ENCODE assay signal across 20 cellular contexts in genomic region chr1:170030212-170030611, GRCh38. TPM values are rescaled to one million over a fixed set of nuclear protein-coding genes. Genes with fewer than 3 reads are reported as not detected.
DNase-seq lines count a peak whose midpoint lies in the region; ATAC-seq, FAIRE-seq and TF ChIP-seq lines count a peak whose summit lies in the region.
"Had no signal": no experiment of that assay in that cellular context is flagged by ENCODE, and none has a peak within 500 bp of the region (broad histone marks: within the 10 kb centered on the region; RNA-seq: fewer than 3 reads in every experiment).

No MANE protein-coding gene starts in this region.

- WGBS in pancreas, 2 donors = 97 to 100% methylated on average over 1 of the region's 1 CpG

- DNase-seq in Calu3 = no peak
- DNase-seq in PC-3 = peak; percentile 42
- DNase-seq in foreskin keratinocyte = peak in 1 of 2 donors; percentile 5
- DNase-seq in pancreas = no peak
- DNase-seq in effector CD8-positive, alpha-beta T cell (lab: John Stamatoyannopoulos, UW) = no peak
- DNase-seq in anterior cingulate cortex (lab: John Stamatoyannopoulos, UW) = no peak
- no peak for DNase-seq in effector memory CD4-positive, alpha-beta T cell
- no peak for DNase-seq in NCI-H526 treated with DMSO at 0.1 percent for 48 hours (lab: John Stamatoyannopoulos, UW)
- DNase-seq: AML-193; Caco-2; CD8-positive, alpha-beta memory T cell; DMS79 treated with DMSO at 0.1 percent for 48 hours; EL; H7 had no signal

- H3K27ac Mint-ChIP-seq in Calu3 (ENCODE audit: unreplicated experiment) = peak overlapping the region; percentile 16
- H3K27ac Mint-ChIP-seq: CD8-positive, alpha-beta memory T cell; GM23338 had no signal

- H3K4me2 ChIP-seq in PC-3 (ENCODE audit: low read length) = peak overlapping the region; percentile 8; the same call in 1 of the 2 replicates
- H3K4me2 ChIP-seq: BLaER1, GM23338 had no signal

- ATAC-seq in PC-3 (peak; percentile 66), foreskin keratinocyte (peak; percentile 27), pancreas (no peak)
- ATAC-seq: GM23338, HepG2 had no signal

- H3K9ac ChIP-seq in PC-3 (ENCODE audit: low read length) = no peak overlapping the region
- H3K9ac ChIP-seq: BLaER1 had no signal

- H3K79me2 ChIP-seq in PC-3 (ENCODE audit: low read length) = no peaks in the 10 kb centered on the region

- H3K27me3 ChIP-seq in PC-3 (ENCODE audit: low read length) (no peaks in the 10 kb centered on the region), foreskin keratinocyte (no peaks in the 10 kb centered on the region), pancreas (no peaks in the 10 kb centered on the region)
- no peaks in the 10 kb centered on the region for H3K27me3 ChIP-seq in effector memory CD4-positive, alpha-beta T cell (replicated peaks; ENCODE audit: control insufficient read depth, insufficient read depth, low read length, poor library complexity, severe bottlenecking)
- H3K27me3 ChIP-seq: BLaER1 had no signal

- H3K36me3 ChIP-seq in PC-3 (ENCODE audit: low read depth, low read length) (peaks cover 5% of the 10 kb centered on the region; the same call in 1 of the 2 replicates), pancreas (no peaks in the 10 kb centered on the region)
- peaks cover 14% of the 10 kb centered on the region for H3K36me3 ChIP-seq in effector memory CD4-positive, alpha-beta T cell (ENCODE audit: control insufficient read depth, insufficient read depth, low read length)
- H3K36me3 ChIP-seq: BLaER1 had no signal

- H3K4me1 ChIP-seq in PC-3 (ENCODE audit: insufficient read depth, low read length) (peaks cover 31% of the 10 kb centered on the region), foreskin keratinocyte (peaks cover 20% of the 10 kb centered on the region), pancreas (no peaks in the 10 kb centered on the region)
- no peaks in the 10 kb centered on the region for H3K4me1 ChIP-seq in effector memory CD4-positive, alpha-beta T cell (ENCODE audit: control insufficient read depth, insufficient read depth, low read length, poor library complexity, severe bottlenecking)
- H3K4me1 ChIP-seq: BLaER1, Caco-2 had no signal

- TF ChIP-seq CTCF in Calu3 (IDR thresholded peaks at IDR 0.05; ENCODE audit: unreplicated experiment) (no peak), PC-3 (conservative IDR thresholded peaks at IDR 0.05; ENCODE audit: low read depth, low read length) (no peak), foreskin keratinocyte (conservative IDR thresholded peaks at IDR 0.05) (no peak), pancreas (IDR thresholded peaks at IDR 0.05) (no peak)

- H3F3A ChIP-seq in PC-3 (ENCODE audit: low read length, unreplicated experiment) = no peaks in the 10 kb centered on the region

- H3K9me3 ChIP-seq in PC-3 (ENCODE audit: low read length) (no peaks in the 10 kb centered on the region), pancreas (no peaks in the 10 kb centered on the region)
- H3K9me3 ChIP-seq in effector memory CD4-positive, alpha-beta T cell (ENCODE audit: control insufficient read depth, low read length) = no peaks in the 10 kb centered on the region

- no peak overlapping the region for H3K4me3 ChIP-seq in PC-3 (ENCODE audit: low read length)
- no peak overlapping the region for H3K4me3 ChIP-seq in pancreas
- no peak overlapping the region for H3K4me3 ChIP-seq in effector memory CD4-positive, alpha-beta T cell (ENCODE audit: insufficient read depth, low read depth, low read length, poor library complexity, severe bottlenecking)
- H3K4me3 ChIP-seq: BLaER1, GM23338 had no signal

- intact Hi-C loops in Calu3 (cut with micrococcal nuclease; ENCODE audit: unreplicated experiment) = no loop called here
- intact Hi-C loops in PC-3 (cut with micrococcal nuclease) = no loop called here
- intact Hi-C loops in pancreas (cut with DNase I) = no loop called here

- H3K4me1 Mint-ChIP-seq in Calu3 (ENCODE audit: low read depth, unreplicated experiment) = peaks cover 19% of the 10 kb centered on the region
- H3K4me1 Mint-ChIP-seq: GM23338 had no signal

- H2AFZ ChIP-seq in PC-3 (ENCODE audit: low read length) = no peak overlapping the region
- H2AFZ ChIP-seq: GM23338 had no signal

- H3K4me3 Mint-ChIP-seq in Calu3 (ENCODE audit: low read depth, unreplicated experiment) = no peak overlapping the region
- H3K4me3 Mint-ChIP-seq: CD8-positive, alpha-beta memory T cell; GM23338 had no signal

- H3K36me3 Mint-ChIP-seq in Calu3 (ENCODE audit: insufficient read depth, unreplicated experiment) = no peaks in the 10 kb centered on the region

- no peaks in the 10 kb centered on the region for H4K20me1 ChIP-seq in PC-3 (ENCODE audit: low read length)
- H4K20me1 ChIP-seq: BLaER1 had no signal

- H3K9me2 ChIP-seq in PC-3 (replicated peaks; ENCODE audit: low read length) = no peaks in the 10 kb centered on the region

- CTCF ChIA-PET in Calu3 (lab: Charles Lee) = no interaction called here
- CTCF ChIA-PET in PC-3 (lab: Charles Lee) = no interaction called here

- POLR2A ChIA-PET in PC-3 (lab: Charles Lee; ENCODE audit: unreplicated experiment) = no interaction called here

- FAIRE-seq in pancreas (lab: Jason Lieb, UNC) = peak; percentile 37
- FAIRE-seq: G401.6, GM12891, HepG2, HTR-8/SVneo had no signal

- no peaks in the 10 kb centered on the region for H3K27me3 Mint-ChIP-seq in Calu3 (ENCODE audit: unreplicated experiment)
- H3K27me3 Mint-ChIP-seq: CD8-positive, alpha-beta memory T cell had no signal

- BruUV-seq in Calu3 (replicated peaks; lab: Mats Ljungman, UMichigan) (no TSS peak), PC-3 (replicated peaks; lab: Mats Ljungman, UMichigan) (no TSS peak)

- H3K9me3 Mint-ChIP-seq in Calu3 (ENCODE audit: low read depth, unreplicated experiment) = peaks cover 8% of the 10 kb centered on the region

- H3K27ac ChIP-seq in PC-3 (ENCODE audit: low read length) = no peak overlapping the region
- H3K27ac ChIP-seq in foreskin keratinocyte = no peak overlapping the region
- no peak overlapping the region for H3K27ac ChIP-seq in pancreas
- H3K27ac ChIP-seq in effector memory CD4-positive, alpha-beta T cell (ENCODE audit: insufficient read depth, low read length, poor library complexity, severe bottlenecking) = no peak overlapping the region
- H3K27ac ChIP-seq: BLaER1 had no signal

RNA-seq across cellular contexts. Expression of gene KIFAP3, which starts 44.3 kb away (rescaled TPM):
- total RNA-seq in Calu3 (2022) (16.2 and 16.5 TPM in 2 replicates), PC-3 (2014; rRNA removed) (5.1 and 6.9 TPM in 2 replicates), foreskin keratinocyte (26.2 and 28.9 TPM in 2 replicates), pancreas (10 to 100 TPM in 4 of 6 donors, 1 to 10 TPM in 2; 7.9 to 18.5 (median 11.6) TPM)
- polyA plus RNA-seq in foreskin keratinocyte (16.5 TPM in 2 replicates), pancreas (10 to 100 TPM in 1 of 2 donors, 1 to 10 TPM in 1; 6.7 to 16.0 TPM)

Comparison
In these comparisons a context has a peak if more than half of its experiments do, and no peak if none do; other contexts are left out.
1. ATAC-seq: peak in PC-3 (single experiment) and foreskin keratinocyte (single experiment); none in pancreas (0 of 4).